19 cellular contexts compared by ENCODE assay signal in genomic region chr12:5718073-5718472, GRCh38.
DNase-seq lines count a peak whose midpoint lies in the region; ATAC-seq and TF ChIP-seq lines count a peak whose summit lies in the region.
"Had no signal": no experiment of that assay in that cellular context is flagged by ENCODE, and none has a peak within 500 bp of the region (broad histone marks: within the 10 kb centered on the region; RNA-seq: fewer than 3 reads in every experiment).

No MANE protein-coding gene starts in this region.

- H3K9me3 ChIP-seq in vagina (no peaks in the 10 kb centered on the region), neuronal stem cell (replicated peaks in 1 of 2; ENCODE audit: control insufficient read depth in 2 of 2, insufficient read depth in 1 of 2, low read depth in 1 of 2, low read length in 2 of 2) (no peaks in the 10 kb centered on the region)
- H3K9me3 ChIP-seq: BE2C; BLaER1 treated with 17β-estradiol and CSF1 and Interleukin-3, amounts not matched to agents 10 nM and 100 nM had no signal

- H3K23ac ChIP-seq in neuronal stem cell (ENCODE audit: low read depth, low read length, poor library complexity): no peak overlapping the region

- intact Hi-C loops in cardiac septum (cut with DNase I) (no loop called here), left cardiac atrium (cut with DNase I) (no loop called here), vagina (cut with DNase I) (no loop called here)

- no peak overlapping the region for H2BK12ac ChIP-seq in neuronal stem cell (ENCODE audit: low read length)

- no peak overlapping the region for H3K4me2 ChIP-seq in neuronal stem cell (ENCODE audit: insufficient read depth, low read length, poor library complexity, severe bottlenecking)
- H3K4me2 ChIP-seq: BLaER1 treated with 17β-estradiol and CSF1 and Interleukin-3, amounts not matched to agents 10 nM and 100 nM had no signal

- DNase-seq in cardiac septum (ENCODE audit: low spot score): peak; percentile 43
- DNase-seq in left cardiac atrium: no peak
- peak; percentile 40 for DNase-seq in islet precursor cell
- peak; percentile 12 to 32 for DNase-seq in vagina (ENCODE audit: extremely low spot score in 2 of 2)
- no peak for DNase-seq in NCI-H774 (lab: John Stamatoyannopoulos, UW)
- DNase-seq in activated CD4-positive, alpha-beta T cell treated with anti-CD3 and anti-CD28 coated beads, Interleukin-2, amount 50 U/mL, for 1 hour: no peak
- DNase-seq in neuronal stem cell (ENCODE audit: low spot score): no peak
- DNase-seq: BE2C; CD4-positive, alpha-beta T cell; CD8-positive, alpha-beta memory T cell; DMS 273 treated with DMSO at 0.1 percent for 48 hours; DMS79; GF-D8; GM23248; H7 had no signal

- H3K79me1 ChIP-seq in neuronal stem cell (ENCODE audit: low read depth, low read length): no peaks in the 10 kb centered on the region

- no peak overlapping the region for H2BK120ac ChIP-seq in neuronal stem cell (ENCODE audit: low read depth, low read length)

- no CpG with 5 or more reads among the region's 5 CpGs for WGBS in neuronal stem cell (ENCODE audit: extremely low coverage in 2 of 2, insufficient read length in 2 of 2, insufficient replicate concordance in 1 of 2), 2 donors

- no peak overlapping the region for H4K91ac ChIP-seq in neuronal stem cell (ENCODE audit: low read depth, low read length, poor library complexity)

- H2AFZ ChIP-seq in neuronal stem cell (ENCODE audit: low read length): no peak overlapping the region
- H2AFZ ChIP-seq: GM23248 had no signal

- H3K4ac ChIP-seq in neuronal stem cell (ENCODE audit: low read length): no peak overlapping the region

- no peak overlapping the region for H4K8ac ChIP-seq in neuronal stem cell (ENCODE audit: low read depth, low read length)

- TF ChIP-seq CTCF in VCaP (conservative IDR thresholded peaks at IDR 0.05): no peak
- TF ChIP-seq CTCF in vagina (IDR thresholded peaks at IDR 0.05): no peak

- H2AK5ac ChIP-seq in neuronal stem cell (ENCODE audit: low read depth, low read length): no peak overlapping the region

- no peak overlapping the region for H3K18ac ChIP-seq in neuronal stem cell (ENCODE audit: low read length)

- no peak for ATAC-seq in left cardiac atrium
- ATAC-seq: HCT116 had no signal

- no peaks in the 10 kb centered on the region for H3K4me1 ChIP-seq in vagina
- H3K4me1 ChIP-seq in neuronal stem cell (ENCODE audit: control insufficient read depth in 2 of 2, insufficient read depth in 1 of 2, low read depth in 1 of 2, low read length in 2 of 2): peaks cover 7 to 14% of the 10 kb centered on the region in 2 donors
- H3K4me1 ChIP-seq: BE2C; BLaER1 treated with 17β-estradiol and CSF1 and Interleukin-3, amounts not matched to agents 10 nM and 100 nM had no signal

- no peak overlapping the region for H2BK15ac ChIP-seq in neuronal stem cell (ENCODE audit: low read length)

- H2BK5ac ChIP-seq in neuronal stem cell (ENCODE audit: low read length): no peak overlapping the region

- peak overlapping the region; percentile 28; the same call in 1 of the 2 replicates for H3K27ac ChIP-seq in VCaP
- no peak overlapping the region for H3K27ac ChIP-seq in vagina
- H3K27ac ChIP-seq in neuronal stem cell (replicated peaks; ENCODE audit: low read length): no peak overlapping the region
- H3K27ac ChIP-seq: 22Rv1; BLaER1 treated with 17β-estradiol and CSF1 and Interleukin-3, amounts not matched to agents 10 nM and 100 nM; GM23248 had no signal

- no peak overlapping the region for H3K14ac ChIP-seq in neuronal stem cell (ENCODE audit: low read length)

- H3K27me3 ChIP-seq in vagina: no peaks in the 10 kb centered on the region
- no peaks in the 10 kb centered on the region for H3K27me3 ChIP-seq in neuronal stem cell (ENCODE audit: control insufficient read depth in 3 of 3, insufficient read depth in 3 of 3, low read depth in 1 of 3, low read length in 3 of 3)
- H3K27me3 ChIP-seq: BLaER1 treated with 17β-estradiol and CSF1 and Interleukin-3, amounts not matched to agents 10 nM and 100 nM had no signal

- H3K9ac ChIP-seq in neuronal stem cell (ENCODE audit: low read depth, low read length, poor library complexity): no peak overlapping the region
- H3K9ac ChIP-seq: BLaER1 treated with 17β-estradiol and CSF1 and Interleukin-3, amounts not matched to agents 10 nM and 100 nM; GM23248 had no signal

- no peak for TF ChIP-seq POLR2A in vagina (IDR thresholded peaks at IDR 0.05)

- H3K36me3 ChIP-seq in vagina: no peaks in the 10 kb centered on the region
- no peaks in the 10 kb centered on the region for H3K36me3 ChIP-seq in neuronal stem cell (replicated peaks in 1 of 2; ENCODE audit: control insufficient read depth in 2 of 2, insufficient read depth in 2 of 2, low read length in 2 of 2)
- H3K36me3 ChIP-seq: BE2C; BLaER1 treated with 17β-estradiol and CSF1 and Interleukin-3, amounts not matched to agents 10 nM and 100 nM had no signal

- H3K4me3 ChIP-seq in vagina (no peak overlapping the region), neuronal stem cell (ENCODE audit: low read length in 2 of 2) (no peak overlapping the region)
- H3K4me3 ChIP-seq: BLaER1 treated with 17β-estradiol and CSF1 and Interleukin-3, amounts not matched to agents 10 nM and 100 nM; GM23248 had no signal

Comparison
In these comparisons a context has a peak if more than half of its experiments do, and no peak if none do; other contexts are left out.
1. DNase-seq: peak in cardiac septum (single experiment), islet precursor cell (single experiment) and vagina (2 of 2); none in left cardiac atrium (single experiment), NCI-H774 (single experiment), activated CD4-positive, alpha-beta T cell treated with anti-CD3 and anti-CD28 coated beads, Interleukin-2, amount 50 U/mL, for 1 hour (single experiment) and neuronal stem cell (single experiment).